ENCODE assay signal across 7 cellular contexts in genomic region chr6:136793348-136793747, GRCh38. TPM values are rescaled to one million over a fixed set of nuclear protein-coding genes. Genes with fewer than 3 reads are reported as not detected.
DNase-seq lines count a peak whose midpoint lies in the region; ATAC-seq and TF ChIP-seq lines count a peak whose summit lies in the region.

No MANE protein-coding gene starts in this region.

- intact Hi-C loops in esophagus muscularis mucosa (cut with DNase I): loop anchor here (2.0 kb wide), 1 partner anchor 211 kb away; no protein-coding TSS in a partner anchor

- TF ChIP-seq EP300 in esophagus muscularis mucosa (IDR thresholded peaks at IDR 0.05): no peak

- TF ChIP-seq CTCF in esophagus muscularis mucosa (IDR thresholded peaks at IDR 0.05): no peak

- 31% methylated on average over 8 of the region's 8 CpGs for WGBS in esophagus muscularis mucosa

- H3K27ac ChIP-seq in esophagus muscularis mucosa (replicated peaks in 1 of 4) (peak overlapping the region; percentile 90 to 97 (median 95)), skin epidermis (peak overlapping the region in 18 of 21 experiments; percentile 88 to 97 (median 95))

- no peaks in the 10 kb centered on the region for H3K27me3 ChIP-seq in esophagus muscularis mucosa

- peaks cover 3 to 35% (median 30%) of the 10 kb centered on the region in 4 donors for H3K4me1 ChIP-seq in esophagus muscularis mucosa

- no peaks in the 10 kb centered on the region for H3K9me3 ChIP-seq in esophagus muscularis mucosa

- DNase-seq in RKO (ENCODE audit: low spot score) (peak; percentile 11), esophagus muscularis mucosa (ENCODE audit: extremely low spot score) (no peak), HT-29 (ENCODE audit: low spot score) (no peak), NCI-H1436 (lab: John Stamatoyannopoulos, UW) (no peak), SIG-M5 (lab: John Stamatoyannopoulos, UW) (no peak)

- no peaks in the 10 kb centered on the region for H3K36me3 ChIP-seq in esophagus muscularis mucosa

- peak; percentile 3 for ATAC-seq in GM18508 (IDR thresholded peaks at IDR 0.05; ENCODE audit: insufficient read depth, unreplicated experiment)

- H3K4me3 ChIP-seq in esophagus muscularis mucosa (peak overlapping the region; percentile 67 to 93 (median 86)), skin epidermis (peak overlapping the region; percentile 64 to 91 (median 80))

- TF ChIP-seq POLR2A in esophagus muscularis mucosa (IDR thresholded peaks at IDR 0.05; ENCODE audit: low read depth): no peak

RNA-seq across cellular contexts. Expression of gene MAP3K5, which starts 1.1 kb away (rescaled TPM):
- 10 to 100 TPM; 18.7 to 24.1 (median 20.7) TPM for total RNA-seq in esophagus muscularis mucosa
- 10.9 and 11.8 TPM in 2 replicates for total RNA-seq in HT-29 (2014; rRNA removed; shearing (Covaris generic))

RNA-seq across cellular contexts. Expression of gene PEX7, which starts 29.0 kb away (rescaled TPM):
- total RNA-seq in esophagus muscularis mucosa: 1 to 10 TPM; 4.1 to 9.5 (median 5.6) TPM
- 16.5 and 19.5 TPM in 2 replicates for total RNA-seq in HT-29 (2014; rRNA removed; shearing (Covaris generic))
